23 cellular contexts compared by ENCODE assay signal in genomic region chr16:86293897-86294296, GRCh38.
"Had no signal": no experiment of that assay in that cellular context is flagged by ENCODE, and none has a peak within 500 bp of the region (broad histone marks: within the 10 kb centered on the region; RNA-seq: fewer than 3 reads in every experiment).

No MANE protein-coding gene starts in this region.

- H3K4me3 ChIP-seq: coronary artery, esophagus muscularis mucosa, lung, prostate gland, thyroid gland had no signal

- H3K4me1 Mint-ChIP-seq: central memory CD8-positive, alpha-beta T cell; memory B cell had no signal

- H3K9me3 ChIP-seq: esophagus muscularis mucosa, prostate gland, thyroid gland had no signal

- H3K4me3 Mint-ChIP-seq: central memory CD8-positive, alpha-beta T cell; memory B cell; naive thymus-derived CD8-positive, alpha-beta T cell; nephron progenitor cell; stimulated activated naive CD8-positive, alpha-beta T cell treated with anti-CD3 and anti-CD28 coated beads, Interleukin-15, amount 100 ng/mL, for 72 hours; type B pancreatic cell had no signal

- H3K4me1 ChIP-seq: foreskin keratinocyte, prostate gland, thyroid gland had no signal

- H3K36me3 ChIP-seq: esophagus muscularis mucosa, prostate gland, thyroid gland had no signal

- H3K9me3 Mint-ChIP-seq: central memory CD8-positive, alpha-beta T cell; memory B cell; nephron progenitor cell; stimulated activated naive CD8-positive, alpha-beta T cell treated with anti-CD3 and anti-CD28 coated beads, Interleukin-15, amount 100 ng/mL, for 72 hours; type B pancreatic cell had no signal

- H3K27ac ChIP-seq: coronary artery, foreskin keratinocyte, prostate gland, thyroid gland had no signal

- H3K27me3 ChIP-seq: thyroid gland had no signal

- H3K36me3 Mint-ChIP-seq: memory B cell, type B pancreatic cell had no signal

- H3K27ac Mint-ChIP-seq: memory B cell; naive thymus-derived CD8-positive, alpha-beta T cell; nephron progenitor cell; stimulated activated naive CD8-positive, alpha-beta T cell treated with anti-CD3 and anti-CD28 coated beads, Interleukin-15, amount 100 ng/mL, for 72 hours; type B pancreatic cell had no signal

- DNase-seq: dermis blood vessel endothelial cell; effector memory CD4-positive, alpha-beta T cell; foreskin keratinocyte; kidney; midbrain; naive thymus-derived CD8-positive, alpha-beta T cell; nephron progenitor cell; nucleus accumbens; small intestine; stimulated activated CD4-positive, alpha-beta T cell treated with anti-CD3 and anti-CD28 coated beads, Interleukin-15, amount 100 ng/mL, for 24 hours; stimulated activated CD4-positive, alpha-beta T cell treated with anti-CD3 and anti-CD28 coated beads, Interleukin-2, amount 100 ng/mL, for 48 hours; stimulated activated CD8-positive, alpha-beta memory T cell treated with anti-CD3 and anti-CD28 coated beads, Interleukin-4, amount 100 ng/mL, for 48 hours; stimulated activated naive CD4-positive, alpha-beta T cell; stimulated activated naive CD8-positive, alpha-beta T cell treated with anti-CD3 and anti-CD28 coated beads, Interleukin-15, amount 100 ng/mL, for 72 hours; thyroid gland had no signal

- ATAC-seq: foreskin keratinocyte; left lobe of liver; naive thymus-derived CD8-positive, alpha-beta T cell; stimulated activated naive CD8-positive, alpha-beta T cell treated with anti-CD3 and anti-CD28 coated beads, Interleukin-15, amount 100 ng/mL, for 72 hours had no signal
